Comparison of ENCODE assay signal across 1 cellular context in the genomic region with DNA sequence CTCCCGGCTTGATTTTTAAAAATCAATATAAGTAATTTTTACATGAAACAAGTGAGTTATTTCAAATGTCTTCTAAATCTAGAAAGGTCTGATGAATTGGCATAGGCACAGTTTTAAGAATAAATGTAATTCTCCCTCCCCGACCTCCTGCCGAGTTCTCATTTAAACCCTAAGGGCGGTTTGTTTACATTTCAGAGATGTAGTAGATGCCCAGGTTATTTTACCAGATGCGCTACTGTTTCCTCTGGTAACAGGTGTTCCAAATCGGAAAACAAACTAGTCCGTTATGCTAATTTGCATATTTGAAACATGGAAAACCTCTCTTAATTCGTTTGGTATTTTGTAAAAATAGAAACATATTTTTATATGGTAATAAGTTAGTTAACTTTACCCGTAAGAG.
TF ChIP-seq lines count a peak whose summit lies in the region.

No MANE protein-coding gene starts in this region.

TF ChIP-seq in GM12878, 131 proteins besides CTCF, POLR2A, EP300 and RAD21:
- TF ChIP-seq, protein P1, sequence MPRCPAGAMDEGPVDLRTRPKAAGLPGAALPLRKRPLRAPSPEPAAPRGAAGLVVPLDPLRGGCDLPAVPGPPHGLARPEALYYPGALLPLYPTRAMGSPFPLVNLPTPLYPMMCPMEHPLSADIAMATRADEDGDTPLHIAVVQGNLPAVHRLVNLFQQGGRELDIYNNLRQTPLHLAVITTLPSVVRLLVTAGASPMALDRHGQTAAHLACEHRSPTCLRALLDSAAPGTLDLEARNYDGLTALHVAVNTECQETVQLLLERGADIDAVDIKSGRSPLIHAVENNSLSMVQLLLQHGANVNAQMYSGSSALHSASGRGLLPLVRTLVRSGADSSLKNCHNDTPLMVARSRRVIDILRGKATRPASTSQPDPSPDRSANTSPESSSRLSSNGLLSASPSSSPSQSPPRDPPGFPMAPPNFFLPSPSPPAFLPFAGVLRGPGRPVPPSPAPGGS (IDR thresholded peaks at IDR 0.05; ENCODE audit: borderline replicate concordance, insufficient read depth, low read depth, low read length, poor library complexity, severe bottlenecking), result no peak
- TF ChIP-seq KLF5 (IDR thresholded peaks at IDR 0.05; ENCODE audit: partially characterized antibody) (no peak), ZNF217 (IDR thresholded peaks at IDR 0.05) (no peak), TBL1XR1 (IDR thresholded peaks at IDR 0.05; ENCODE audit: low read depth, low read length) (no peak), ZSCAN29 (IDR thresholded peaks at IDR 0.05) (no peak), BACH1 (IDR thresholded peaks at IDR 0.05; ENCODE audit: borderline replicate concordance) (no peak), ETV6 (conservative IDR thresholded peaks at IDR 0.05 in 1 of 2, IDR thresholded peaks at IDR 0.05 in 1 of 2; ENCODE audit: borderline replicate concordance in 1 of 2, low read depth in 1 of 2) (no peak), KDM1A (IDR thresholded peaks at IDR 0.05; ENCODE audit: borderline replicate concordance) (no peak), TAF1 (IDR thresholded peaks at IDR 0.05; ENCODE audit: borderline replicate concordance, low read depth, low read length) (no peak), HDGF (IDR thresholded peaks at IDR 0.05) (no peak), MEF2A (IDR thresholded peaks at IDR 0.05; ENCODE audit: insufficient read depth, low read depth, low read length) (no peak), BMI1 (IDR thresholded peaks at IDR 0.05; ENCODE audit: borderline replicate concordance) (no peak), SMC3 (IDR thresholded peaks at IDR 0.05; ENCODE audit: borderline replicate concordance, low read length) (no peak), SREBF1 (IDR thresholded peaks at IDR 0.05; ENCODE audit: low read length) (no peak), MTA2 (IDR thresholded peaks at IDR 0.05; ENCODE audit: low read depth) (no peak), SIX5 (IDR thresholded peaks at IDR 0.05; ENCODE audit: low read depth, low read length, severe bottlenecking) (no peak), POLR2AphosphoS5 (IDR thresholded peaks at IDR 0.05; ENCODE audit: low read length) (no peak)
- TF ChIP-seq, protein P2, sequence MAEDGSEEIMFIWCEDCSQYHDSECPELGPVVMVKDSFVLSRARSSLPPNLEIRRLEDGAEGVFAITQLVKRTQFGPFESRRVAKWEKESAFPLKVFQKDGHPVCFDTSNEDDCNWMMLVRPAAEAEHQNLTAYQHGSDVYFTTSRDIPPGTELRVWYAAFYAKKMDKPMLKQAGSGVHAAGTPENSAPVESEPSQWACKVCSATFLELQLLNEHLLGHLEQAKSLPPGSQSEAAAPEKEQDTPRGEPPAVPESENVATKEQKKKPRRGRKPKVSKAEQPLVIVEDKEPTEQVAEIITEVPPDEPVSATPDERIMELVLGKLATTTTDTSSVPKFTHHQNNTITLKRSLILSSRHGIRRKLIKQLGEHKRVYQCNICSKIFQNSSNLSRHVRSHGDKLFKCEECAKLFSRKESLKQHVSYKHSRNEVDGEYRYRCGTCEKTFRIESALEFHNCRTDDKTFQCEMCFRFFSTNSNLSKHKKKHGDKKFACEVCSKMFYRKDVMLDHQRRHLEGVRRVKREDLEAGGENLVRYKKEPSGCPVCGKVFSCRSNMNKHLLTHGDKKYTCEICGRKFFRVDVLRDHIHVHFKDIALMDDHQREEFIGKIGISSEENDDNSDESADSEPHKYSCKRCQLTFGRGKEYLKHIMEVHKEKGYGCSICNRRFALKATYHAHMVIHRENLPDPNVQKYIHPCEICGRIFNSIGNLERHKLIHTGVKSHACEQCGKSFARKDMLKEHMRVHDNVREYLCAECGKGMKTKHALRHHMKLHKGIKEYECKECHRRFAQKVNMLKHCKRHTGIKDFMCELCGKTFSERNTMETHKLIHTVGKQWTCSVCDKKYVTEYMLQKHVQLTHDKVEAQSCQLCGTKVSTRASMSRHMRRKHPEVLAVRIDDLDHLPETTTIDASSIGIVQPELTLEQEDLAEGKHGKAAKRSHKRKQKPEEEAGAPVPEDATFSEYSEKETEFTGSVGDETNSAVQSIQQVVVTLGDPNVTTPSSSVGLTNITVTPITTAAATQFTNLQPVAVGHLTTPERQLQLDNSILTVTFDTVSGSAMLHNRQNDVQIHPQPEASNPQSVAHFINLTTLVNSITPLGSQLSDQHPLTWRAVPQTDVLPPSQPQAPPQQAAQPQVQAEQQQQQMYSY (CRISPR knock-in tag; IDR thresholded peaks at IDR 0.05), result no peak
